ENCODE assay signal across 13 cellular contexts in the genomic region with DNA sequence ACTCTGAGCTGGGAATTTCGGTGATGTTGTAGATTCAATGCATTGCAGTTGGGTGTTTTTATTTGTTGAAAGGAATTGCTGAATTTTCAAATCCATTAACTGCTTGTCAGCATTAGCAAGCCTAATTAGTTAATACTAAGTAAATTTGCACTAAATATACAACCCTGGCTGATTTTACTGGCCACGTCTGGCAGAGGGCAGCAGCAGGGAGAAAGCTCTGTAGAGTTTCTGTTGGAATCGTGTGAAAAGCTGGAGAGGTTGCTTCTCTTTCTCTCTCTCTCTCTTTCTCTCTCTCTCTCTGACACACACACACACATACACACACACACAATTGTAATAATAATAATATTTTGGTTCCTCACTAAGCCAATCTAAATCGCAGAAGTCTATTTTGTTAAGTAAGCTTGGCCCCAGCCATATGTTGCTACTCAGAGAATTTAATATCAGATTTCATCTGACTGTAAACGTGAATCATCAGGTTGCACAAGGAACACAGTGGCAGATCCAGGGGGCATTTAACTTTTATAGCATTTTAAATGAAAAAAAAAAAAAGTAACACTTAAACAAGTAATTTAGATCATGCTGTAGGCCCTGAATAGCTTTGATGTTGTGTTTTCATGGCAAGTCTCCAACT.
DNase-seq lines count a peak whose midpoint lies in the region; TF ChIP-seq lines count a peak whose summit lies in the region.
"Had no signal": no experiment of that assay in that cellular context is flagged by ENCODE, and none has a peak within 500 bp of the region (broad histone marks: within the 10 kb centered on the region; RNA-seq: fewer than 3 reads in every experiment).

No MANE protein-coding gene starts in this region.

- no peak for TF ChIP-seq POLR2A in thyroid gland (IDR thresholded peaks at IDR 0.05)

- no peak overlapping the region for H3K27ac ChIP-seq in thyroid gland

- POLR2A ChIA-PET in MCF 10A (lab: Yijun Ruan, JAX) = interaction anchor here (0.6 to 2.7 kb wide), 5 partner anchors 9 to 638 kb away, joined by 3 to 14 read pairs (median 3); no protein-coding TSS in a partner anchor

- H3K27ac Mint-ChIP-seq in MCF 10A (ENCODE audit: low read depth, unreplicated experiment) (peak overlapping the region; percentile 72), mesothelial cell of epicardium (peak overlapping the region; percentile 75)
- H3K27ac Mint-ChIP-seq: activated CD8-positive, alpha-beta T cell treated with anti-CD3 and anti-CD28 coated beads for 36 hours; activated naive CD8-positive, alpha-beta T cell treated with anti-CD3 and anti-CD28 coated beads, Interleukin-2, amount 50 U/mL, for 24 hours had no signal

- H3K36me3 ChIP-seq in HAP-1 (replicated peaks) (no peaks in the 10 kb centered on the region), thyroid gland (no peaks in the 10 kb centered on the region)

- H3K4me1 ChIP-seq in HAP-1 (no peaks in the 10 kb centered on the region; the same call in 1 of the 2 replicates), thyroid gland (peaks cover 0 to 10% of the 10 kb centered on the region in 2 donors)

- in situ Hi-C loops in HAP-1 (cut with MboI; ENCODE audit: low sequenced_read_pairs) = no loop called here

- H3K9me3 ChIP-seq in HAP-1 (no peaks in the 10 kb centered on the region), thyroid gland (no peaks in the 10 kb centered on the region)

- peaks cover 14% of the 10 kb centered on the region for H3K36me3 Mint-ChIP-seq in MCF 10A (ENCODE audit: insufficient read depth, unreplicated experiment)
- H3K36me3 Mint-ChIP-seq in mesothelial cell of epicardium = no peaks in the 10 kb centered on the region
- H3K36me3 Mint-ChIP-seq: CD4-positive, CD25-positive, alpha-beta regulatory T cell had no signal

- CTCF ChIA-PET in MCF 10A (lab: Yijun Ruan, JAX) = interaction anchor here (0.6 to 2.8 kb wide), 15 partner anchors 11 to 363 kb away, joined by 3 to 13 read pairs (median 4); no protein-coding TSS in a partner anchor

- intact Hi-C loops in MCF 10A (cut with micrococcal nuclease) (no loop called here), thyroid gland (cut with DNase I) (no loop called here)

- no peaks in the 10 kb centered on the region for H3K9me3 Mint-ChIP-seq in MCF 10A (ENCODE audit: unreplicated experiment)
- no peaks in the 10 kb centered on the region for H3K9me3 Mint-ChIP-seq in mesothelial cell of epicardium
- H3K9me3 Mint-ChIP-seq: activated CD8-positive, alpha-beta T cell treated with anti-CD3 and anti-CD28 coated beads for 36 hours; activated naive CD8-positive, alpha-beta T cell treated with anti-CD3 and anti-CD28 coated beads, Interleukin-2, amount 50 U/mL, for 24 hours had no signal

- H3K27me3 ChIP-seq in HAP-1 (ENCODE audit: low read depth) (no peaks in the 10 kb centered on the region), thyroid gland (no peaks in the 10 kb centered on the region)

- no peaks in the 10 kb centered on the region for H3K27me3 Mint-ChIP-seq in MCF 10A (ENCODE audit: insufficient read depth, unreplicated experiment)
- no peaks in the 10 kb centered on the region for H3K27me3 Mint-ChIP-seq in mesothelial cell of epicardium (ENCODE audit: low read depth)
- H3K27me3 Mint-ChIP-seq: activated CD8-positive, alpha-beta T cell treated with anti-CD3 and anti-CD28 coated beads for 36 hours; activated naive CD8-positive, alpha-beta T cell treated with anti-CD3 and anti-CD28 coated beads, Interleukin-2, amount 50 U/mL, for 24 hours; CD4-positive, CD25-positive, alpha-beta regulatory T cell had no signal

- TF ChIP-seq CTCF in LNCAP (IDR thresholded peaks at IDR 0.05) (peak; percentile 38; the same call in 1 of the 2 replicates), MCF 10A (IDR thresholded peaks at IDR 0.05; ENCODE audit: unreplicated experiment) (no peak), mesothelial cell of epicardium (IDR thresholded peaks at IDR 0.05; ENCODE audit: unreplicated experiment) (no peak), thyroid gland (IDR thresholded peaks at IDR 0.05) (no peak)

- 79 to 80% methylated on average over 5 of the region's 5 CpGs for WGBS in thyroid gland, 2 donors

- peaks cover 59% of the 10 kb centered on the region for H3K4me1 Mint-ChIP-seq in MCF 10A (ENCODE audit: insufficient read depth, unreplicated experiment)
- no peaks in the 10 kb centered on the region for H3K4me1 Mint-ChIP-seq in mesothelial cell of epicardium

- no peak overlapping the region for H3K4me3 ChIP-seq in HAP-1
- H3K4me3 ChIP-seq in thyroid gland (replicated peaks in 1 of 3) = no peak overlapping the region

- BruUV-seq in MCF 10A (replicated peaks; lab: Mats Ljungman, UMichigan) = no TSS peak

- peak; percentile 58 for DNase-seq in AG08396 (ENCODE audit: low spot score)
- DNase-seq in MCF 10A (ENCODE audit: unreplicated experiment) = peak; percentile 83
- DNase-seq in mesothelial cell of epicardium (ENCODE audit: low spot score in 2 of 2, unreplicated experiment in 2 of 2) = no peak
- no peak for DNase-seq in hippocampal formation (lab: John Stamatoyannopoulos, UW)
- DNase-seq in HAP-1 (ENCODE audit: low spot score in 2 of 2) = no peak
- DNase-seq in thyroid gland = no peak
- no peak for DNase-seq in RKO (ENCODE audit: low spot score)
- DNase-seq: activated CD8-positive, alpha-beta T cell treated with anti-CD3 and anti-CD28 coated beads for 36 hours; activated naive CD8-positive, alpha-beta T cell treated with anti-CD3 and anti-CD28 coated beads, Interleukin-2, amount 50 U/mL, for 24 hours; CD4-positive, CD25-positive, alpha-beta regulatory T cell; NCI-H2107; stimulated activated naive CD4-positive, alpha-beta T cell had no signal

- H3K4me3 Mint-ChIP-seq in MCF 10A (ENCODE audit: unreplicated experiment) (peak overlapping the region; percentile 33), mesothelial cell of epicardium (no peak overlapping the region)
- H3K4me3 Mint-ChIP-seq: activated CD8-positive, alpha-beta T cell treated with anti-CD3 and anti-CD28 coated beads for 36 hours; activated naive CD8-positive, alpha-beta T cell treated with anti-CD3 and anti-CD28 coated beads, Interleukin-2, amount 50 U/mL, for 24 hours; CD4-positive, CD25-positive, alpha-beta regulatory T cell had no signal

Comparison
In these comparisons a context has a peak if more than half of its experiments do, and no peak if none do; other contexts are left out.
1. DNase-seq: peak in AG08396 (single experiment) and MCF 10A (single experiment); none in mesothelial cell of epicardium (0 of 2), hippocampal formation (0 of 2), HAP-1 (0 of 2), thyroid gland (0 of 2) and RKO (single experiment).